ENCODE assay signal across 1 cellular context in genomic region chr19:55581145-55581827, GRCh38.
TF ChIP-seq lines count a peak whose summit lies in the region.

No MANE protein-coding gene starts in this region.

TF ChIP-seq in HepG2, 621 proteins besides CTCF, POLR2A, EP300 and RAD21 (continued from another document and continues in another):
- TF ChIP-seq ZNF512B (CRISPR knock-in tag; IDR thresholded peaks at IDR 0.05; ENCODE audit: borderline replicate concordance) (no peak), PRMT3 (CRISPR knock-in tag; IDR thresholded peaks at IDR 0.05; ENCODE audit: borderline replicate concordance, low read depth) (0 out of 2 replicates have a peak, but pooled peaks have one; percentile 40), GABPB1 (CRISPR knock-in tag; IDR thresholded peaks at IDR 0.05) (peak; percentile 11), GTF3A (CRISPR knock-in tag; conservative IDR thresholded peaks at IDR 0.05) (0 out of 2 replicates have a peak, but pooled peaks have one; percentile 62), ZNF44 (CRISPR knock-in tag; IDR thresholded peaks at IDR 0.05) (no peak), ZBTB7B (CRISPR knock-in tag; IDR thresholded peaks at IDR 0.05) (0 out of 2 replicates have a peak, but pooled peaks have one; percentile 32), MLXIP (CRISPR knock-in tag; IDR thresholded peaks at IDR 0.05; ENCODE audit: borderline replicate concordance) (0 out of 2 replicates have a peak, but pooled peaks have one; percentile 45), KLF6 (CRISPR knock-in tag; IDR thresholded peaks at IDR 0.05) (0 out of 2 replicates have a peak, but pooled peaks have one; percentile 35), HMGXB3 (CRISPR knock-in tag; IDR thresholded peaks at IDR 0.05; ENCODE audit: borderline replicate concordance) (peak; percentile 74; the same call in 1 of the 2 replicates), ZBTB20 (CRISPR knock-in tag; IDR thresholded peaks at IDR 0.05; ENCODE audit: borderline replicate concordance, low read depth) (peak; percentile 65; the same call in 1 of the 2 replicates), ZNF788 (CRISPR knock-in tag; IDR thresholded peaks at IDR 0.05; ENCODE audit: borderline replicate concordance) (peak; percentile 54; the same call in 1 of the 2 replicates), HOXA3 (CRISPR knock-in tag; IDR thresholded peaks at IDR 0.05) (no peak), ZNF232 (CRISPR knock-in tag; IDR thresholded peaks at IDR 0.05; ENCODE audit: borderline replicate concordance) (peak; percentile 68; the same call in 1 of the 2 replicates), SNAPC4 (CRISPR knock-in tag; IDR thresholded peaks at IDR 0.05) (peak; percentile 73), SKI (IDR thresholded peaks at IDR 0.05; ENCODE audit: partially characterized antibody) (no peak), TFE3 (CRISPR knock-in tag; IDR thresholded peaks at IDR 0.05) (peak; percentile 68), REST (IDR thresholded peaks at IDR 0.05; ENCODE audit: borderline replicate concordance in 1 of 2, low read depth in 1 of 2, low read length in 2 of 2) (peak; percentile 95 to 99), ZNF121 (CRISPR knock-in tag; IDR thresholded peaks at IDR 0.05) (0 out of 2 replicates have a peak, but pooled peaks have one; percentile 9), ZBTB14 (CRISPR knock-in tag; IDR thresholded peaks at IDR 0.05) (no peak), ARHGAP35 (CRISPR knock-in tag; IDR thresholded peaks at IDR 0.05; ENCODE audit: borderline replicate concordance) (peak; percentile 89), IRF2 (CRISPR knock-in tag; IDR thresholded peaks at IDR 0.05) (peak; percentile 69; the same call in 1 of the 2 replicates), CREBL2 (CRISPR knock-in tag; IDR thresholded peaks at IDR 0.05; ENCODE audit: borderline replicate concordance) (no peak), MBD4 (IDR thresholded peaks at IDR 0.05; ENCODE audit: borderline replicate concordance, low read length) (no peak), ZNF841 (CRISPR knock-in tag; IDR thresholded peaks at IDR 0.05; ENCODE audit: borderline replicate concordance) (peak; percentile 69; the same call in 1 of the 2 replicates), KMT2A (CRISPR knock-in tag; IDR thresholded peaks at IDR 0.05) (peak; percentile 9; the same call in 1 of the 2 replicates), SALL1 (CRISPR knock-in tag; IDR thresholded peaks at IDR 0.05) (peak; percentile 44), MXD3 (CRISPR knock-in tag; IDR thresholded peaks at IDR 0.05) (0 out of 2 replicates have a peak, but pooled peaks have one; percentile 42)
